ENCODE assay signal across 8 cellular contexts in genomic region chr5:146203011-146203871, GRCh38. TPM values are rescaled to one million over a fixed set of nuclear protein-coding genes. Genes with fewer than 3 reads are reported as not detected.
DNase-seq lines count a peak whose midpoint lies in the region; ATAC-seq and TF ChIP-seq lines count a peak whose summit lies in the region.

RBM27 (plus strand) TSS chr5:146203605; CDS start chr5:146203766, 161 bp downstream.

- no peak for TF ChIP-seq CTCF in GM10248 (IDR thresholded peaks at IDR 0.05; ENCODE audit: control extremely low read depth, extremely low read depth, low read depth, missing control alignments)
- no peak for TF ChIP-seq CTCF in osteocyte (IDR thresholded peaks at IDR 0.05)

- H3K27me3 ChIP-seq in thymus (ENCODE audit: control insufficient read depth, insufficient read depth), result no peaks in the 10 kb centered on the region

- WGBS in thymus, result under 1% methylated on average over 48 of the region's 48 CpGs

- no peaks in the 10 kb centered on the region for H3K27me3 Mint-ChIP-seq in osteocyte (ENCODE audit: unreplicated experiment)

- peak; percentile 100 for DNase-seq in GM10248 (ENCODE audit: extremely low spot score)
- peak; percentile 98 for DNase-seq in NCI-H1092 treated with DMSO at 0.1 percent for 48 hours (lab: John Stamatoyannopoulos, UW)
- DNase-seq in activated naive CD4-positive, alpha-beta T cell treated with anti-CD3 and anti-CD28 coated beads, Interleukin-2, amount 50 U/mL, for 72 hours (ENCODE audit: low spot score in 2 of 2), result peak; percentile 98 to 99
- peak; percentile 93 to 99 (median 98) for DNase-seq in head of caudate nucleus
- DNase-seq in osteocyte (ENCODE audit: extremely low spot score, unreplicated experiment), result peak; percentile 98

- H3K36me3 Mint-ChIP-seq in activated naive CD4-positive, alpha-beta T cell treated with anti-CD3 and anti-CD28 coated beads, Interleukin-2, amount 50 U/mL, for 72 hours, result no peaks in the 10 kb centered on the region
- H3K36me3 Mint-ChIP-seq in osteocyte (ENCODE audit: unreplicated experiment), result peaks cover 2% of the 10 kb centered on the region

- H3K9me3 ChIP-seq in thymus (ENCODE audit: control insufficient read depth), result no peaks in the 10 kb centered on the region

- no peak within 1 kb of the TSS for H3K27ac Mint-ChIP-seq in activated naive CD4-positive, alpha-beta T cell treated with anti-CD3 and anti-CD28 coated beads, Interleukin-2, amount 50 U/mL, for 72 hours
- H3K27ac Mint-ChIP-seq in osteocyte (ENCODE audit: unreplicated experiment), result no peak within 1 kb of the TSS

- ATAC-seq in HG02610 (IDR thresholded peaks at IDR 0.05; ENCODE audit: unreplicated experiment) (peak; percentile 100), SK-N-SH treated with all-trans-retinoic acid at 6 μM for 48 hours (peak; percentile 100)
- peak; percentile 99 to 100 for ATAC-seq in activated naive CD4-positive, alpha-beta T cell treated with anti-CD3 and anti-CD28 coated beads, Interleukin-2, amount 50 U/mL, for 72 hours

- H3K4me3 ChIP-seq in thymus (ENCODE audit: low read length), result peak within 1 kb of the TSS; percentile 83

- H3K27ac ChIP-seq in thymus (ENCODE audit: low read depth), result peak within 1 kb of the TSS; percentile 88

- peaks cover 13% of the 10 kb centered on the region for H3K4me1 Mint-ChIP-seq in osteocyte (ENCODE audit: unreplicated experiment)

- H3K4me1 ChIP-seq in thymus (ENCODE audit: control insufficient read depth, insufficient read depth, low read length), result peaks cover 15% of the 10 kb centered on the region

- no peak within 1 kb of the TSS for H3K4me3 Mint-ChIP-seq in osteocyte (ENCODE audit: unreplicated experiment)

- POLR2A ChIA-PET in GM10248 (lab: Yijun Ruan, JAX), result interaction anchor here (0.6 to 1.0 kb wide), 2 partner anchors 17 to 20 kb away, joined by 3 to 4 read pairs; partner anchors contain the start of gene LARS1

- no peaks in the 10 kb centered on the region for H3K36me3 ChIP-seq in thymus (ENCODE audit: control insufficient read depth, insufficient read depth)

- CTCF ChIA-PET in GM10248 (lab: Yijun Ruan, JAX), result interaction anchor here (0.6 to 2.0 kb wide), 3 partner anchors 10 to 13 kb away, joined by 3 to 5 read pairs (median 4); no protein-coding TSS in a partner anchor

- no peaks in the 10 kb centered on the region for H3K9me3 Mint-ChIP-seq in activated naive CD4-positive, alpha-beta T cell treated with anti-CD3 and anti-CD28 coated beads, Interleukin-2, amount 50 U/mL, for 72 hours
- no peaks in the 10 kb centered on the region for H3K9me3 Mint-ChIP-seq in osteocyte (ENCODE audit: unreplicated experiment)

- intact Hi-C loops in head of caudate nucleus (cut with DNase I), result no loop called here

TF ChIP-seq in SK-N-SH treated with all-trans-retinoic acid at 6 μM for 48 hours, 23 proteins besides CTCF, POLR2A, EP300 and RAD21 (continues in another document):
- TF ChIP-seq RARB (CRISPR knock-in tag; IDR thresholded peaks at IDR 0.05), result no peak
- no peak for TF ChIP-seq CSDC2 (CRISPR knock-in tag; IDR thresholded peaks at IDR 0.05)
- TF ChIP-seq, protein P1, sequence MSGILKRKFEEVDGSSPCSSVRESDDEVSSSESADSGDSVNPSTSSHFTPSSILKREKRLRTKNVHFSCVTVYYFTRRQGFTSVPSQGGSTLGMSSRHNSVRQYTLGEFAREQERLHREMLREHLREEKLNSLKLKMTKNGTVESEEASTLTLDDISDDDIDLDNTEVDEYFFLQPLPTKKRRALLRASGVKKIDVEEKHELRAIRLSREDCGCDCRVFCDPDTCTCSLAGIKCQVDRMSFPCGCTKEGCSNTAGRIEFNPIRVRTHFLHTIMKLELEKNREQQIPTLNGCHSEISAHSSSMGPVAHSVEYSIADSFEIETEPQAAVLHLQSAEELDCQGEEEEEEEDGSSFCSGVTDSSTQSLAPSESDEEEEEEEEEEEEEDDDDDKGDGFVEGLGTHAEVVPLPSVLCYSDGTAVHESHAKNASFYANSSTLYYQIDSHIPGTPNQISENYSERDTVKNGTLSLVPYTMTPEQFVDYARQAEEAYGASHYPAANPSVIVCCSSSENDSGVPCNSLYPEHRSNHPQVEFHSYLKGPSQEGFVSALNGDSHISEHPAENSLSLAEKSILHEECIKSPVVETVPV (CRISPR knock-in tag; IDR thresholded peaks at IDR 0.05), result no peak
- no peak for TF ChIP-seq PPARA (CRISPR knock-in tag; IDR thresholded peaks at IDR 0.05; ENCODE audit: borderline replicate concordance)
- TF ChIP-seq ISL1 (CRISPR knock-in tag; IDR thresholded peaks at IDR 0.05), result no peak
- no peak for TF ChIP-seq BACH2 (CRISPR knock-in tag; IDR thresholded peaks at IDR 0.05; ENCODE audit: borderline replicate concordance)
- TF ChIP-seq ARNTL (CRISPR knock-in tag; IDR thresholded peaks at IDR 0.05; ENCODE audit: borderline replicate concordance, low read depth), result no peak
- TF ChIP-seq TOX (CRISPR knock-in tag; IDR thresholded peaks at IDR 0.05; ENCODE audit: borderline replicate concordance), result no peak
- no peak for TF ChIP-seq GLIS3 (CRISPR knock-in tag; IDR thresholded peaks at IDR 0.05)
- TF ChIP-seq, protein P2, sequence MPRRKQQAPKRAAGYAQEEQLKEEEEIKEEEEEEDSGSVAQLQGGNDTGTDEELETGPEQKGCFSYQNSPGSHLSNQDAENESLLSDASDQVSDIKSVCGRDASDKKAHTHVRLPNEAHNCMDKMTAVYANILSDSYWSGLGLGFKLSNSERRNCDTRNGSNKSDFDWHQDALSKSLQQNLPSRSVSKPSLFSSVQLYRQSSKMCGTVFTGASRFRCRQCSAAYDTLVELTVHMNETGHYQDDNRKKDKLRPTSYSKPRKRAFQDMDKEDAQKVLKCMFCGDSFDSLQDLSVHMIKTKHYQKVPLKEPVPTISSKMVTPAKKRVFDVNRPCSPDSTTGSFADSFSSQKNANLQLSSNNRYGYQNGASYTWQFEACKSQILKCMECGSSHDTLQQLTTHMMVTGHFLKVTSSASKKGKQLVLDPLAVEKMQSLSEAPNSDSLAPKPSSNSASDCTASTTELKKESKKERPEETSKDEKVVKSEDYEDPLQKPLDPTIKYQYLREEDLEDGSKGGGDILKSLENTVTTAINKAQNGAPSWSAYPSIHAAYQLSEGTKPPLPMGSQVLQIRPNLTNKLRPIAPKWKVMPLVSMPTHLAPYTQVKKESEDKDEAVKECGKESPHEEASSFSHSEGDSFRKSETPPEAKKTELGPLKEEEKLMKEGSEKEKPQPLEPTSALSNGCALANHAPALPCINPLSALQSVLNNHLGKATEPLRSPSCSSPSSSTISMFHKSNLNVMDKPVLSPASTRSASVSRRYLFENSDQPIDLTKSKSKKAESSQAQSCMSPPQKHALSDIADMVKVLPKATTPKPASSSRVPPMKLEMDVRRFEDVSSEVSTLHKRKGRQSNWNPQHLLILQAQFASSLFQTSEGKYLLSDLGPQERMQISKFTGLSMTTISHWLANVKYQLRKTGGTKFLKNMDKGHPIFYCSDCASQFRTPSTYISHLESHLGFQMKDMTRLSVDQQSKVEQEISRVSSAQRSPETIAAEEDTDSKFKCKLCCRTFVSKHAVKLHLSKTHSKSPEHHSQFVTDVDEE (CRISPR knock-in tag; IDR thresholded peaks at IDR 0.05), result no peak
- TF ChIP-seq, protein P3, sequence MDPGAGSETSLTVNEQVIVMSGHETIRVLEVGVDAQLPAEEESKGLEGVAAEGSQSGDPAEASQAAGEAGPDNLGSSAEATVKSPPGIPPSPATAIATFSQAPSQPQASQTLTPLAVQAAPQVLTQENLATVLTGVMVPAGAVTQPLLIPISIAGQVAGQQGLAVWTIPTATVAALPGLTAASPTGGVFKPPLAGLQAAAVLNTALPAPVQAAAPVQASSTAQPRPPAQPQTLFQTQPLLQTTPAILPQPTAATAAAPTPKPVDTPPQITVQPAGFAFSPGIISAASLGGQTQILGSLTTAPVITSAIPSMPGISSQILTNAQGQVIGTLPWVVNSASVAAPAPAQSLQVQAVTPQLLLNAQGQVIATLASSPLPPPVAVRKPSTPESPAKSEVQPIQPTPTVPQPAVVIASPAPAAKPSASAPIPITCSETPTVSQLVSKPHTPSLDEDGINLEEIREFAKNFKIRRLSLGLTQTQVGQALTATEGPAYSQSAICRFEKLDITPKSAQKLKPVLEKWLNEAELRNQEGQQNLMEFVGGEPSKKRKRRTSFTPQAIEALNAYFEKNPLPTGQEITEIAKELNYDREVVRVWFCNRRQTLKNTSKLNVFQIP (CRISPR knock-in tag; IDR thresholded peaks at IDR 0.05; ENCODE audit: borderline replicate concordance, low read depth), result no peak
- no peak for TF ChIP-seq ZNF70 (CRISPR knock-in tag; IDR thresholded peaks at IDR 0.05)
- TF ChIP-seq ZFP30 (CRISPR knock-in tag; IDR thresholded peaks at IDR 0.05), result no peak
- no peak for TF ChIP-seq ZNF8 (CRISPR knock-in tag; IDR thresholded peaks at IDR 0.05)
- TF ChIP-seq, protein P4, sequence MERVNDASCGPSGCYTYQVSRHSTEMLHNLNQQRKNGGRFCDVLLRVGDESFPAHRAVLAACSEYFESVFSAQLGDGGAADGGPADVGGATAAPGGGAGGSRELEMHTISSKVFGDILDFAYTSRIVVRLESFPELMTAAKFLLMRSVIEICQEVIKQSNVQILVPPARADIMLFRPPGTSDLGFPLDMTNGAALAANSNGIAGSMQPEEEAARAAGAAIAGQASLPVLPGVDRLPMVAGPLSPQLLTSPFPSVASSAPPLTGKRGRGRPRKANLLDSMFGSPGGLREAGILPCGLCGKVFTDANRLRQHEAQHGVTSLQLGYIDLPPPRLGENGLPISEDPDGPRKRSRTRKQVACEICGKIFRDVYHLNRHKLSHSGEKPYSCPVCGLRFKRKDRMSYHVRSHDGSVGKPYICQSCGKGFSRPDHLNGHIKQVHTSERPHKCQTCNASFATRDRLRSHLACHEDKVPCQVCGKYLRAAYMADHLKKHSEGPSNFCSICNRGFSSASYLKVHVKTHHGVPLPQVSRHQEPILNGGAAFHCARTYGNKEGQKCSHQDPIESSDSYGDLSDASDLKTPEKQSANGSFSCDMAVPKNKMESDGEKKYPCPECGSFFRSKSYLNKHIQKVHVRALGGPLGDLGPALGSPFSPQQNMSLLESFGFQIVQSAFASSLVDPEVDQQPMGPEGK (CRISPR knock-in tag; IDR thresholded peaks at IDR 0.05; ENCODE audit: borderline replicate concordance), result no peak
- no peak for TF ChIP-seq ZC3H10 (CRISPR knock-in tag; IDR thresholded peaks at IDR 0.05)
- no peak for TF ChIP-seq ZFP3 (CRISPR knock-in tag; IDR thresholded peaks at IDR 0.05)
- TF ChIP-seq TCF4 (CRISPR knock-in tag; IDR thresholded peaks at IDR 0.05; ENCODE audit: borderline replicate concordance), result no peak; the same call in 1 of the 2 replicates

RNA-seq across cellular contexts. Expression of gene RBM27, which starts in this region (rescaled TPM):
- total RNA-seq in activated naive CD4-positive, alpha-beta T cell treated with anti-CD3 and anti-CD28 coated beads, Interleukin-2, amount 50 U/mL, for 72 hours, result 10 to 100 TPM; 21.2 to 27.3 TPM
- 12.2 and 13.7 TPM in 2 replicates for total RNA-seq in osteocyte
- 13.1 TPM for polyA plus RNA-seq in thymus

Comparison
In these comparisons a context has a peak if more than half of its experiments do, and no peak if none do; other contexts are left out.
1. Peak in every context shown above with its lines: DNase-seq, ATAC-seq, H3K4me3 ChIP-seq and H3K27ac ChIP-seq.